Comparison of ENCODE assay signal across 7 cellular contexts in the genomic region with DNA sequence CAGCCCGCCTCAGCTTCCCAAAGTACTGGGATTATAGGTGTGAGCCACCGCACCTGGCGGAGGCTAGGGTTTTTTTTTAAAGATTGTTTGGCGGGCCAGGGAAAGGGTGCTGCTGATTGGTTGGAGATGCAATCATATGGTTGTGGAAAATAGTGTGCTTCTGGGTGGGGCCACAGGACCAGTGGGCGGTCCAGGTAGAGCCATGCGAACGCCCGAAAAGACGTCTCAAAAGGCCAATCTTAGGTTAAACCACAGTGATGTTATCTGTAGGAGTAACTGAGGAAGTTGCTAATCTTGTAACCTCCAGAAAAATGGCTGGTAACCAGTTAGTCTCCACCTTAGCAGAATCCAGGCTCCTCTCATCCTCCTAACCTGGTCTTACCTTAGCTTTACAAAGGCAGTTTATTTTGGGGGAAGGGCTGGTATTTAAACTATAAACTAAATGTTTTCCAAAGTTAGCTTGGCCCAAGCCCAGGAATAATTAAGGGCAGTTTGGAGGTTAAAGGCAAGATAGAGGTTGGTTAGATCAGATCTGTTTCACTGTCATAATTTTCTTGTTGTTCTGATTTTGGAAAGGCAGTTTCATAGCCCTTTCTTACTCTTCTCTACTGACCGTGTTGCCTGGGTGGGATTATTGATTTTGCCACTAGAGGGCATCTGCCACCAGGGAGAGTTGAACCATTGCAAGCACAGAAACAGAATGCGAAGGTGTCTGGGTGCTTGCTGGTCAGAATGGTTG.
DNase-seq lines count a peak whose midpoint lies in the region; ATAC-seq and TF ChIP-seq lines count a peak whose summit lies in the region.

No MANE protein-coding gene starts in this region.

- no peak overlapping the region for H3K4me2 ChIP-seq in parathyroid adenoma (ENCODE audit: low read length)

- H3K4me1 ChIP-seq in gastroesophageal sphincter = no peaks in the 10 kb centered on the region
- no peaks in the 10 kb centered on the region for H3K4me1 ChIP-seq in parathyroid adenoma
- H3K4me1 ChIP-seq in vagina = no peaks in the 10 kb centered on the region

- no peak overlapping the region for H3K9ac ChIP-seq in parathyroid adenoma

- ATAC-seq in gastroesophageal sphincter = peak; percentile 50

- POLR2A ChIA-PET in GM10248 (lab: Yijun Ruan, JAX) = no interaction called here

- no peaks in the 10 kb centered on the region for H3K36me3 Mint-ChIP-seq in activated T-helper 2 cell treated with anti-CD3 and anti-CD28 coated beads, Interferon-gamma antibody, Interleukin-2, Interleukin-4, amounts not matched to agents 10 μg/mL and 5 μg/mL and 100 μg/mL, durations not matched to agents 14 hours and 24 hours and 36 hours (ENCODE audit: low read depth)

- H3K36me3 ChIP-seq in gastroesophageal sphincter = no peaks in the 10 kb centered on the region
- H3K36me3 ChIP-seq in parathyroid adenoma (ENCODE audit: control insufficient read depth, insufficient read depth, low read length) = no peaks in the 10 kb centered on the region
- H3K36me3 ChIP-seq in vagina = no peaks in the 10 kb centered on the region

- TF ChIP-seq CTCF in GM10248 (IDR thresholded peaks at IDR 0.05; ENCODE audit: control extremely low read depth, extremely low read depth, low read depth, missing control alignments) (peak; percentile 69), gastroesophageal sphincter (IDR thresholded peaks at IDR 0.05) (peak in 3 of 4 experiments; percentile 51 to 78 (median 55)), parathyroid adenoma (IDR thresholded peaks at IDR 0.05) (peak; percentile 87), vagina (IDR thresholded peaks at IDR 0.05) (peak; percentile 30 to 64 (median 38))

- WGBS in gastroesophageal sphincter (ENCODE audit: low coverage in 1 of 2), 2 donors = 14 to 73% methylated on average over 2 to 7 of the region's 11 CpGs

- peak overlapping the region; percentile 54 for H2AFZ ChIP-seq in parathyroid adenoma

- H3K9me3 Mint-ChIP-seq in activated T-helper 2 cell treated with anti-CD3 and anti-CD28 coated beads, Interferon-gamma antibody, Interleukin-2, Interleukin-4, amounts not matched to agents 10 μg/mL and 5 μg/mL and 100 μg/mL, durations not matched to agents 14 hours and 24 hours and 36 hours = no peaks in the 10 kb centered on the region

- H3K79me2 ChIP-seq in parathyroid adenoma = no peaks in the 10 kb centered on the region

- H3K4me3 ChIP-seq in gastroesophageal sphincter (no peak overlapping the region), parathyroid adenoma (ENCODE audit: low read depth, low read length) (no peak overlapping the region), vagina (no peak overlapping the region)

- no peak for TF ChIP-seq POLR2A in gastroesophageal sphincter (IDR thresholded peaks at IDR 0.05)
- no peak for TF ChIP-seq POLR2A in vagina (IDR thresholded peaks at IDR 0.05)

- H3K27me3 Mint-ChIP-seq in activated T-helper 2 cell treated with anti-CD3 and anti-CD28 coated beads, Interferon-gamma antibody, Interleukin-2, Interleukin-4, amounts not matched to agents 10 μg/mL and 5 μg/mL and 100 μg/mL, durations not matched to agents 14 hours and 24 hours and 36 hours (ENCODE audit: low read depth) = no peaks in the 10 kb centered on the region

- no peak overlapping the region for H3K27ac Mint-ChIP-seq in activated T-helper 2 cell treated with anti-CD3 and anti-CD28 coated beads, Interferon-gamma antibody, Interleukin-2, Interleukin-4, amounts not matched to agents 10 μg/mL and 5 μg/mL and 100 μg/mL, durations not matched to agents 14 hours and 24 hours and 36 hours

- H3K9me3 ChIP-seq in gastroesophageal sphincter (no peaks in the 10 kb centered on the region), parathyroid adenoma (ENCODE audit: control insufficient read depth, low read length) (no peaks in the 10 kb centered on the region), vagina (no peaks in the 10 kb centered on the region)

- H3K27me3 ChIP-seq in gastroesophageal sphincter (peaks cover 14% of the 10 kb centered on the region), parathyroid adenoma (ENCODE audit: control insufficient read depth, insufficient read depth, low read length) (no peaks in the 10 kb centered on the region), vagina (no peaks in the 10 kb centered on the region)

- CTCF ChIA-PET in GM10248 (lab: Yijun Ruan, JAX) = interaction anchor here (0.6 to 7.3 kb wide), 5 partner anchors 8 to 25 kb away, joined by 3 to 76 read pairs (median 3); no protein-coding TSS in a partner anchor

- H3K4me3 Mint-ChIP-seq in activated T-helper 2 cell treated with anti-CD3 and anti-CD28 coated beads, Interferon-gamma antibody, Interleukin-2, Interleukin-4, amounts not matched to agents 10 μg/mL and 5 μg/mL and 100 μg/mL, durations not matched to agents 14 hours and 24 hours and 36 hours (ENCODE audit: low read depth) = no peak overlapping the region

- peaks cover 1% of the 10 kb centered on the region for H3K4me1 Mint-ChIP-seq in activated T-helper 2 cell treated with anti-CD3 and anti-CD28 coated beads, Interferon-gamma antibody, Interleukin-2, Interleukin-4, amounts not matched to agents 10 μg/mL and 5 μg/mL and 100 μg/mL, durations not matched to agents 14 hours and 24 hours and 36 hours (ENCODE audit: low read depth)

- peak; percentile 69 for DNase-seq in GM10248 (ENCODE audit: extremely low spot score)
- DNase-seq in HPDE6-E6E7 (ENCODE audit: extremely low spot score) = peak; percentile 67
- peak; percentile 56 for DNase-seq in RPMI7951 (ENCODE audit: low read depth)
- DNase-seq in activated T-helper 2 cell treated with anti-CD3 and anti-CD28 coated beads, Interferon-gamma antibody, Interleukin-2, Interleukin-4, amounts not matched to agents 10 μg/mL and 5 μg/mL and 100 μg/mL, durations not matched to agents 14 hours and 24 hours and 36 hours (ENCODE audit: low spot score) = peak; percentile 38
- DNase-seq in vagina (ENCODE audit: extremely low spot score in 2 of 2) = no peak

- H3K27ac ChIP-seq in gastroesophageal sphincter = no peak overlapping the region
- H3K27ac ChIP-seq in parathyroid adenoma = no peak overlapping the region
- no peak overlapping the region for H3K27ac ChIP-seq in vagina

- TF ChIP-seq EP300 in gastroesophageal sphincter (IDR thresholded peaks at IDR 0.05) = no peak

- intact Hi-C loops in activated T-helper 2 cell treated with anti-CD3 and anti-CD28 coated beads, Interferon-gamma antibody, Interleukin-2, Interleukin-4, amounts not matched to agents 10 μg/mL and 5 μg/mL and 100 μg/mL, durations not matched to agents 14 hours and 24 hours and 36 hours (cut with micrococcal nuclease) = loop anchor here (1.0 to 2.0 kb wide), 2 partner anchors 173 to 340 kb away; no protein-coding TSS in a partner anchor
- intact Hi-C loops in vagina (cut with DNase I) = no loop called here

Comparison
In these comparisons a context has a peak if more than half of its experiments do, and no peak if none do; other contexts are left out.
1. DNase-seq: peak in GM10248 (single experiment), HPDE6-E6E7 (single experiment), RPMI7951 (single experiment) and activated T-helper 2 cell treated with anti-CD3 and anti-CD28 coated beads, Interferon-gamma antibody, Interleukin-2, Interleukin-4, amounts not matched to agents 10 μg/mL and 5 μg/mL and 100 μg/mL, durations not matched to agents 14 hours and 24 hours and 36 hours (single experiment); none in vagina (0 of 2).
2. Peak in every context shown above with its lines, with median percentiles within 50 percentile points of each other: CTCF ChIP-seq.